9 cellular contexts compared by ENCODE assay signal in genomic region chr7:25260862-25261454, GRCh38. TPM values are rescaled to one million over a fixed set of nuclear protein-coding genes. Genes with fewer than 3 reads are reported as not detected.
DNase-seq lines count a peak whose midpoint lies in the region; ATAC-seq and TF ChIP-seq lines count a peak whose summit lies in the region.
"Had no signal": no experiment of that assay in that cellular context is flagged by ENCODE, and none has a peak within 500 bp of the region (broad histone marks: within the 10 kb centered on the region; RNA-seq: fewer than 3 reads in every experiment).

No MANE protein-coding gene starts in this region.

- in situ Hi-C loops in brain microvascular endothelial cell (cut with HindIII; ENCODE audit: low pct_ligation_motif_present, low sequenced_read_pairs) = no loop called here
- in situ Hi-C loops in ACHN (cut with HindIII; ENCODE audit: low pct_ligation_motif_present, low pct_unique_long_range_greater_than_20kb, low sequenced_read_pairs) = no loop called here

- TF ChIP-seq CTCF in brain microvascular endothelial cell (IDR thresholded peaks at IDR 0.05; ENCODE audit: low read depth, low read length, missing control alignments) = no peak

- ATAC-seq in GM21825 (IDR thresholded peaks at IDR 0.05; ENCODE audit: unreplicated experiment) = no peak

- H3K27me3 ChIP-seq in brain microvascular endothelial cell (replicated peaks) = no peaks in the 10 kb centered on the region

- no peak overlapping the region for H3K27ac ChIP-seq in brain microvascular endothelial cell

- H3K36me3 ChIP-seq in brain microvascular endothelial cell (replicated peaks) = no peaks in the 10 kb centered on the region

- H3K4me3 ChIP-seq in brain microvascular endothelial cell (ENCODE audit: low read depth, low read length) (no peak overlapping the region), skeletal muscle cell (ENCODE audit: low read depth, low read length) (peak overlapping the region; percentile 10)

- DNase-seq in SKM-1 treated with dmso at 0.1 percent for 144 hours (lab: John Stamatoyannopoulos, UW; ENCODE audit: unreplicated experiment) (peak; percentile 42), SKM-1 (lab: John Stamatoyannopoulos, UW; ENCODE audit: unreplicated experiment) (no peak), M059J (ENCODE audit: low read depth) (peak; percentile 74), brain microvascular endothelial cell (peak; percentile 16), skeletal muscle cell (ENCODE audit: low read depth) (peak; percentile 33), ACHN (no peak), amniotic stem cell (lab: John Stamatoyannopoulos, UW) (no peak)

RNA-seq across cellular contexts. Expression of gene NPVF, which starts 32.7 kb away (rescaled TPM):
- not detected in 2 replicates for total RNA-seq in M059J (2014; rRNA removed; shearing (Covaris generic))
- total RNA-seq: endothelial cell of umbilical vein had no signal

Comparison
In these comparisons a context has a peak if more than half of its experiments do, and no peak if none do; other contexts are left out.
1. DNase-seq: peak in SKM-1 treated with dmso at 0.1 percent for 144 hours (single experiment), M059J (single experiment), brain microvascular endothelial cell (single experiment) and skeletal muscle cell (single experiment); none in SKM-1 (single experiment), ACHN (single experiment) and amniotic stem cell (single experiment).